2 cellular contexts compared by ENCODE assay signal in genomic region chr7:44749992-44750391, GRCh38.
TF ChIP-seq lines count a peak whose summit lies in the region.

No MANE protein-coding gene starts in this region.

TF ChIP-seq in SK-N-SH, 30 proteins besides CTCF, POLR2A, EP300 and RAD21 (continued from another document):
- no peak for TF ChIP-seq TEAD4 (IDR thresholded peaks at IDR 0.05; ENCODE audit: borderline replicate concordance, insufficient read depth)
- no peak for TF ChIP-seq FOSL2 (IDR thresholded peaks at IDR 0.05; ENCODE audit: borderline replicate concordance, low read depth)
- TF ChIP-seq SIN3A (IDR thresholded peaks at IDR 0.05; ENCODE audit: borderline replicate concordance, low read depth, low read length) = no peak
- TF ChIP-seq POLR2AphosphoS5 (IDR thresholded peaks at IDR 0.05; ENCODE audit: low read depth, low read length) = no peak
- no peak for TF ChIP-seq IRF3 (IDR thresholded peaks at IDR 0.05; ENCODE audit: low read depth, low read length)

TF ChIP-seq in SK-N-SH treated with all-trans-retinoic acid at 6 μM for 48 hours, 23 proteins besides CTCF, POLR2A, EP300 and RAD21 (continued from another document):
- TF ChIP-seq CSRNP3 (CRISPR knock-in tag; IDR thresholded peaks at IDR 0.05) = no peak
- no peak for TF ChIP-seq TCF4 (CRISPR knock-in tag; IDR thresholded peaks at IDR 0.05; ENCODE audit: borderline replicate concordance)
- no peak for TF ChIP-seq ARNTL (CRISPR knock-in tag; IDR thresholded peaks at IDR 0.05; ENCODE audit: borderline replicate concordance, low read depth)
- TF ChIP-seq CREB5 (CRISPR knock-in tag; IDR thresholded peaks at IDR 0.05; ENCODE audit: low read depth) = no peak
- TF ChIP-seq OSR1 (CRISPR knock-in tag; IDR thresholded peaks at IDR 0.05) = no peak
- no peak for TF ChIP-seq PPARA (CRISPR knock-in tag; IDR thresholded peaks at IDR 0.05; ENCODE audit: borderline replicate concordance)
- no peak for TF ChIP-seq GLIS3 (CRISPR knock-in tag; IDR thresholded peaks at IDR 0.05)
- TF ChIP-seq ZFP30 (CRISPR knock-in tag; IDR thresholded peaks at IDR 0.05) = no peak
